In the genomic region with DNA sequence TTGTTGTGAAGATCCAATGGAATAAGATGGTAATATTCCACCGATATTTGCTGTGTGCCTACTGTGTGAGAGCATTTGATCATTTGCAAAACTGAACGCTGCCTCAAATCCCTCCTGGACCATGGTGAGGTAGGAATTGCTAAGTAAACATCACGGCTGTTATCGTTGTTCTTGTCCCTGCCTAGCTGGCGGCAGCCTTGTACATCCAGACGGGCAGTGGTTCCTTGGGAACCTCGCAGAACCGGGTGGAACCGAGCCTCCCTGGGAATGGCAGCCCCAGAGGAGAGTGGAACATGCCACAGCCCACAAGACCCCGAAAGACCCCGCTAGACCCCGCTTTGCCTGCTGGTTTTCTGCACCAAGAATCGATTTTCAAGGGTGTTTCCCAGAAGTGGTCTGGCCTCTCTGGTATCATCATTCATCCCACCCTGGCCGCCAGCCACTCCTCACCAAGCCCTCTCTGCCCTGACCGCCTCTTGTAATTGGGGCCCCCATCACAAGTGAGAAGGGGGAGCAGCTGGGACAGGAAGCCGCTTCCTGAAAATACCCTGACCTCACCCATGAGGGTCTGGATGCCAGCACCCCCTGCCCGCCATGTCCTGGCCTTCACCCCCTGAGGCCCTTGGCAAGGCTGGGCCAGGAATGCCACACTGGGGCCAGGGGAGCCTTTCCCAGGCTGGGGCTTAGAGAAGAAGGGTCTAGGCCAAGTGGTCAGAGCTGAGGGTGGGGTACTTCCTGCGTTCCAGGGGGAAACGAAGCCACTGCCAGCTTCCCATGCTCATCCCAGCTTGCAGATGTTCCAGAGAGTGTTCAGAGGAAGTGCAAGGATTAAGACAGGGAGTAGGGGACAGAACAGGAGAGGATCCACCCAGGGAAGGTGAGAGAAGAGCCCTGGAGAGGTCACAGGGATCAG, we compare ENCODE assay signal across 27 cellular contexts.
"Had no signal": no experiment of that assay in that cellular context is flagged by ENCODE, and none has a peak within 500 bp of the region (broad histone marks: within the 10 kb centered on the region; RNA-seq: fewer than 3 reads in every experiment).

No MANE protein-coding gene starts in this region.

- H3K36me3 ChIP-seq: adrenal gland, colonic mucosa had no signal

- H3K4me1 ChIP-seq: adrenal gland, body of pancreas, colonic mucosa had no signal

- H3K4me3 ChIP-seq: adrenal gland, body of pancreas, colonic mucosa had no signal

- H3K27ac ChIP-seq: adrenal gland, body of pancreas, colonic mucosa had no signal

- ATAC-seq: activated CD4-positive, alpha-beta T cell treated with anti-CD3 and anti-CD28 coated beads for 36 hours; activated CD8-positive, alpha-beta memory T cell treated with anti-CD3 and anti-CD28 coated beads, Interleukin-2, amount 10 ng/mL, durations not matched to agents 7 days and 5 days; activated CD8-positive, alpha-beta T cell treated with anti-CD3 and anti-CD28 coated beads, Interleukin-2, amount 10 ng/mL, durations not matched to agents 7 days and 5 days; activated naive CD8-positive, alpha-beta T cell treated with anti-CD3 and anti-CD28 coated beads, Interleukin-2, amount 50 U/mL, for 24 hours; body of pancreas; esophagus mucosa had no signal

- DNase-seq: activated CD4-positive, alpha-beta memory T cell treated with anti-CD3 and anti-CD28 coated beads for 36 hours; activated CD4-positive, alpha-beta T cell treated with anti-CD3 and anti-CD28 coated beads for 36 hours; activated CD4-positive, alpha-beta T cell treated with anti-CD3 and anti-CD28 coated beads, Interleukin-2, amount 10 ng/mL, durations not matched to agents 24 days and 14 days; activated CD4-positive, CD25-positive, alpha-beta regulatory T cell; activated CD4-positive, CD25-positive, alpha-beta regulatory T cell treated with anti-CD3 and anti-CD28 coated beads, Interleukin-2, amount 50 U/mL, for 72 hours; activated CD8-positive, alpha-beta memory T cell treated with anti-CD3 and anti-CD28 coated beads, Interleukin-2, amount 10 ng/mL, durations not matched to agents 7 days and 5 days; activated CD8-positive, alpha-beta memory T cell treated with anti-CD3 and anti-CD28 coated beads, Interleukin-2, amount 50 U/mL, for 4 hours; activated CD8-positive, alpha-beta T cell treated with anti-CD3 and anti-CD28 coated beads, Interleukin-2, amount 10 ng/mL, durations not matched to agents 7 days and 5 days; activated effector memory CD4-positive, alpha-beta T cell treated with anti-CD3 and anti-CD28 coated beads, Interleukin-2, amount 50 U/mL, for 16 hours; activated naive CD4-positive, alpha-beta T cell treated with anti-CD3 and anti-CD28 coated beads for 36 hours; activated naive CD8-positive, alpha-beta T cell treated with anti-CD3 and anti-CD28 coated beads for 36 hours; activated naive CD8-positive, alpha-beta T cell treated with anti-CD3 and anti-CD28 coated beads, Interleukin-2, amount 50 U/mL, for 24 hours; activated T-cell treated with anti-CD3 and anti-CD28 coated beads, Interleukin-2, amount 50 U/mL, for 1 hour; activated T-cell treated with anti-CD3 and anti-CD28 coated beads, Interleukin-2, amount 50 U/mL, for 48 hours; adrenal gland; amygdala; aorta; body of pancreas; central memory CD4-positive, alpha-beta T cell; cerebellar nuclear complex; colonic mucosa; effector CD8-positive, alpha-beta T cell; foreskin fibroblast; head of caudate nucleus; T-helper 2 cell had no signal

- H3K9me3 ChIP-seq: adrenal gland, body of pancreas, colonic mucosa had no signal

- H3K27me3 ChIP-seq: adrenal gland, body of pancreas, colonic mucosa had no signal

- FAIRE-seq: frontal cortex had no signal
